ENCODE assay signal across 10 cellular contexts in genomic region chr11:64242920-64243854, GRCh38. TPM values are rescaled to one million over a fixed set of nuclear protein-coding genes. Genes with fewer than 3 reads are reported as not detected.
DNase-seq lines count a peak whose midpoint lies in the region; ATAC-seq and TF ChIP-seq lines count a peak whose summit lies in the region.
"Had no signal": no experiment of that assay in that cellular context is flagged by ENCODE, and none has a peak within 500 bp of the region (broad histone marks: within the 10 kb centered on the region; RNA-seq: fewer than 3 reads in every experiment).

No MANE protein-coding gene starts in this region.

- H3K27ac ChIP-seq in Peyer's patch (peak overlapping the region; percentile 98 to 100 (median 98)), sigmoid colon (peak overlapping the region in 3 of 4 donors; percentile 93 to 99 (median 96))

- H3K36me3 ChIP-seq in Peyer's patch (peaks cover 0 to 16% (median 0%) of the 10 kb centered on the region in 3 donors), sigmoid colon (peaks cover 0 to 22% (median 4%) of the 10 kb centered on the region in 4 donors)

- TF ChIP-seq CTCF in GM12865 (IDR thresholded peaks at IDR 0.05; ENCODE audit: insufficient read depth, low read depth, low read length, missing control alignments) (no peak), Peyer's patch (IDR thresholded peaks at IDR 0.05) (no peak), epithelial cell of esophagus (IDR thresholded peaks at IDR 0.05; ENCODE audit: insufficient read depth, low read depth, low read length, missing control alignments) (no peak), sigmoid colon (IDR thresholded peaks at IDR 0.05) (no peak)

- ATAC-seq in GM18873 (IDR thresholded peaks at IDR 0.05; ENCODE audit: low FRiP score, unreplicated experiment) = no peak
- ATAC-seq in HG03196 (IDR thresholded peaks at IDR 0.05; ENCODE audit: unreplicated experiment) = no peak
- ATAC-seq in GM19397 (IDR thresholded peaks at IDR 0.05; ENCODE audit: unreplicated experiment) = no peak

- intact Hi-C loops in sigmoid colon (cut with DNase I) = no loop called here

- no peaks in the 10 kb centered on the region for H3K27me3 ChIP-seq in Peyer's patch
- no peaks in the 10 kb centered on the region for H3K27me3 ChIP-seq in sigmoid colon

- DNase-seq in GM12865 (ENCODE audit: low read depth) (no peak), Peyer's patch (no peak), epithelial cell of esophagus (ENCODE audit: low read depth) (no peak), sigmoid colon (no peak), amygdala (lab: John Stamatoyannopoulos, UW) (no peak)
- DNase-seq: effector CD4-positive, alpha-beta T cell; T1000 had no signal

- TF ChIP-seq POLR2A in Peyer's patch (IDR thresholded peaks at IDR 0.05) (no peak), sigmoid colon (IDR thresholded peaks at IDR 0.05) (no peak)

- H3K4me1 ChIP-seq in Peyer's patch (peaks cover 0 to 51% (median 28%) of the 10 kb centered on the region in 4 donors), sigmoid colon (peaks cover 0 to 67% (median 44%) of the 10 kb centered on the region in 4 donors)

- 69 to 87% methylated on average over 16 of the region's 16 CpGs for WGBS in sigmoid colon, 2 donors

- TF ChIP-seq EP300 in sigmoid colon (IDR thresholded peaks at IDR 0.05) = no peak

- H3K9me3 ChIP-seq in Peyer's patch (no peaks in the 10 kb centered on the region), sigmoid colon (no peaks in the 10 kb centered on the region)

- peak overlapping the region; percentile 89 for H3K4me3 ChIP-seq in GM12865 (ENCODE audit: low read depth, low read length)
- peak overlapping the region in 2 of 4 donors; percentile 93 to 95 for H3K4me3 ChIP-seq in Peyer's patch
- peak overlapping the region; percentile 73 for H3K4me3 ChIP-seq in epithelial cell of esophagus (ENCODE audit: low read length)
- H3K4me3 ChIP-seq in sigmoid colon = peak overlapping the region in 1 of 4 donors; percentile 97

RNA-seq across cellular contexts. Expression of gene FKBP2, which starts 2.3 kb away (rescaled TPM):
- 100 to 1,000 TPM in 1 of 4 donors, 10 to 100 TPM in 3; 46.2 to 101 (median 94.0) TPM for total RNA-seq in Peyer's patch
- total RNA-seq in sigmoid colon = 10 to 100 TPM; 49.2 to 70.5 (median 51.3) TPM
- polyA plus RNA-seq in sigmoid colon = 100 to 1,000 TPM in 2 of 3 donors, 10 to 100 TPM in 1; 97.3 to 213 (median 116) TPM

RNA-seq across cellular contexts. Expression of gene PPP1R14B, which starts 3.6 kb away (rescaled TPM):
- total RNA-seq in Peyer's patch (100 to 1,000 TPM in 1 of 4 donors, 10 to 100 TPM in 3; 78.7 to 101 (median 99.0) TPM), sigmoid colon (10 to 100 TPM; 31.8 to 66.6 (median 51.3) TPM)
- 100 to 1,000 TPM in 1 of 3 donors, 10 to 100 TPM in 2; 78.8 to 159 (median 93.7) TPM for polyA plus RNA-seq in sigmoid colon

RNA-seq across cellular contexts. Expression of gene PLCB3, which starts 8.1 kb away (rescaled TPM):
- total RNA-seq in Peyer's patch (100 to 1,000 TPM; 196 to 453 (median 359) TPM), sigmoid colon (10 to 100 TPM; 10.6 to 17.7 (median 12.1) TPM)
- polyA plus RNA-seq in sigmoid colon = 10 to 100 TPM; 23.4 to 52.8 (median 35.4) TPM

RNA-seq across cellular contexts. Expression of gene VEGFB, which starts 8.8 kb away (rescaled TPM):
- total RNA-seq in Peyer's patch (10 to 100 TPM; 21.7 to 66.8 (median 42.5) TPM), sigmoid colon (100 to 1,000 TPM in 2 of 4 donors, 10 to 100 TPM in 2; 76.7 to 117 (median 98.4) TPM)
- polyA plus RNA-seq in sigmoid colon = 10 to 100 TPM; 23.4 to 94.9 (median 42.6) TPM

RNA-seq across cellular contexts. Expression of gene DNAJC4, which starts 12.8 kb away (rescaled TPM):
- total RNA-seq in Peyer's patch (10 to 100 TPM; 42.9 to 95.0 (median 80.3) TPM), sigmoid colon (10 to 100 TPM; 25.7 to 37.1 (median 28.1) TPM)
- polyA plus RNA-seq in sigmoid colon = 10 to 100 TPM; 27.5 to 68.1 (median 58.3) TPM

Comparison
In these comparisons a context has a peak if more than half of its experiments do, and no peak if none do; other contexts are left out.
1. RNA of gene PLCB3, which starts 8.1 kb away (total RNA-seq): 196 to 453 TPM in Peyer's patch; 10.6 to 17.7 TPM in sigmoid colon; every median in the first group is over 10 times any median in the second.